ENCODE assay signal across 20 cellular contexts in genomic region chr9:79709945-79710674, GRCh38.
DNase-seq lines count a peak whose midpoint lies in the region; ATAC-seq, FAIRE-seq and TF ChIP-seq lines count a peak whose summit lies in the region.
"Had no signal": no experiment of that assay in that cellular context is flagged by ENCODE, and none has a peak within 500 bp of the region (broad histone marks: within the 10 kb centered on the region; RNA-seq: fewer than 3 reads in every experiment).

No MANE protein-coding gene starts in this region.

- no peak overlapping the region for H4K91ac ChIP-seq in H1 (replicated peaks; ENCODE audit: insufficient read length, low read length)

- 0 out of 2 replicates have a peak overlapping the region, but pooled peaks have one; percentile 33 for H3K18ac ChIP-seq in H1 (ENCODE audit: extremely low read depth, low read length)

- no peaks in the 10 kb centered on the region; the same call in 1 of the 2 replicates for H3K23me2 ChIP-seq in H1 (ENCODE audit: low read depth, low read length)

- no peak overlapping the region for H4K5ac ChIP-seq in H1 (ENCODE audit: insufficient read length, low read depth, low read length)

- no peaks in the 10 kb centered on the region for H3K27me3 ChIP-seq in HUES48 (ENCODE audit: control insufficient read depth, insufficient read depth, low read length)
- H3K27me3 ChIP-seq in H1 (replicated peaks in 1 of 4; ENCODE audit: control insufficient read depth in 3 of 4, extremely low read depth in 1 of 4, insufficient read depth in 3 of 4, low read length in 3 of 4), result no peaks in the 10 kb centered on the region
- H3K27me3 ChIP-seq in esophagus squamous epithelium, result no peaks in the 10 kb centered on the region
- H3K27me3 ChIP-seq: MG63, SJCRH30 had no signal

- no peak overlapping the region for H2BK20ac ChIP-seq in H1 (ENCODE audit: low read length)

- H4K8ac ChIP-seq in H1 (ENCODE audit: extremely low read depth, insufficient read depth, low read length), result no peak overlapping the region

- no peak overlapping the region for H2BK5ac ChIP-seq in H1 (ENCODE audit: low read depth, low read length)

- no peak overlapping the region for H2BK120ac ChIP-seq in H1 (replicated peaks; ENCODE audit: low read depth, low read length)

- H3K4me2 ChIP-seq in H1 (ENCODE audit: insufficient read depth in 1 of 2, low read depth in 2 of 2, low read length in 2 of 2), result no peak overlapping the region
- H3K4me2 ChIP-seq: PC-9 had no signal

- H3K4me3 ChIP-seq in HUES48 (ENCODE audit: low read depth, low read length) (0 out of 2 replicates have a peak overlapping the region, but pooled peaks have one; percentile 19), H1 (ENCODE audit: extremely low read depth in 1 of 4, insufficient read depth in 2 of 4, low read depth in 3 of 4, low read length in 4 of 4) (no peak overlapping the region; a peak in 1 of 8 replicates), esophagus squamous epithelium (no peak overlapping the region)
- H3K4me3 ChIP-seq: HAP-1, MG63, PC-9, SJCRH30 had no signal

- no peaks in the 10 kb centered on the region for H3K79me2 ChIP-seq in H1 (ENCODE audit: control insufficient read depth in 1 of 2, insufficient read depth in 2 of 2, low read length in 2 of 2)

- no peak for ATAC-seq in effector memory CD8-positive, alpha-beta T cell (replicated peaks)
- ATAC-seq: Right ventricle myocardium inferior had no signal

- DNase-seq in H1 (ENCODE audit: low read depth in 1 of 2, low spot score in 2 of 2) (no peak), nephron progenitor cell (no peak), esophagus squamous epithelium (lab: John Stamatoyannopoulos, UW) (no peak), mesenteric fat pad (ENCODE audit: low spot score) (no peak), HT-29 (ENCODE audit: low spot score) (no peak)
- no peak for DNase-seq in effector memory CD8-positive, alpha-beta T cell
- DNase-seq: C1 segment of cervical spinal cord; Caco-2; CD4-positive, alpha-beta memory T cell; IMR-90; KG1; MG63; NCI-H2029; NCI-H526 treated with DMSO at 0.1 percent for 48 hours; PC-9; SJCRH30 had no signal

- peaks cover 97% of the 10 kb centered on the region for H3K36me3 Mint-ChIP-seq in nephron progenitor cell (ENCODE audit: low read depth)
- peaks cover 31% of the 10 kb centered on the region for H3K36me3 Mint-ChIP-seq in effector memory CD8-positive, alpha-beta T cell (ENCODE audit: insufficient read depth)

- no peak overlapping the region for H3K23ac ChIP-seq in H1 (ENCODE audit: insufficient read length)

- H3K27me3 Mint-ChIP-seq in nephron progenitor cell (ENCODE audit: low read depth, poor library complexity), result no peaks in the 10 kb centered on the region
- H3K27me3 Mint-ChIP-seq in effector memory CD8-positive, alpha-beta T cell, result no peaks in the 10 kb centered on the region
- H3K27me3 Mint-ChIP-seq: CD4-positive, alpha-beta memory T cell had no signal

- no peak overlapping the region for H2BK15ac ChIP-seq in H1 (ENCODE audit: low read length)

- no peak overlapping the region for H3K56ac ChIP-seq in H1 (replicated peaks; ENCODE audit: insufficient read length, low read depth, low read length)

- H3K27ac ChIP-seq in HUES48 (ENCODE audit: low read depth, low read length), result peak overlapping the region; percentile 42
- H3K27ac ChIP-seq in H1 (ENCODE audit: low read depth, low read length), result no peak overlapping the region
- H3K27ac ChIP-seq in esophagus squamous epithelium, result no peak overlapping the region
- H3K27ac ChIP-seq: PC-9, SJCRH30 had no signal

- H3K9me3 Mint-ChIP-seq in nephron progenitor cell, result no peaks in the 10 kb centered on the region
- no peaks in the 10 kb centered on the region for H3K9me3 Mint-ChIP-seq in effector memory CD8-positive, alpha-beta T cell
- H3K9me3 Mint-ChIP-seq: CD4-positive, alpha-beta memory T cell had no signal

- no peak overlapping the region for H2AK5ac ChIP-seq in H1 (ENCODE audit: low read depth, low read length)

- no peak for FAIRE-seq in H1 (lab: Jason Lieb, UNC)
- FAIRE-seq: G401.6 had no signal

- H3K4me3 Mint-ChIP-seq in nephron progenitor cell, result peak overlapping the region; percentile 29
- no peak overlapping the region for H3K4me3 Mint-ChIP-seq in effector memory CD8-positive, alpha-beta T cell
- H3K4me3 Mint-ChIP-seq: CD4-positive, alpha-beta memory T cell had no signal

- no peaks in the 10 kb centered on the region for H3K79me1 ChIP-seq in H1 (ENCODE audit: low read depth, low read length)

- no peak overlapping the region; the same call in 1 of the 2 replicates for H2BK12ac ChIP-seq in H1 (ENCODE audit: low read depth, low read length)

- no peaks in the 10 kb centered on the region for H4K20me1 ChIP-seq in H1 (replicated peaks in 1 of 2; ENCODE audit: control insufficient read depth in 1 of 2, insufficient read depth in 2 of 2, low read length in 2 of 2)

- H3K36me3 ChIP-seq in HUES48 (ENCODE audit: control insufficient read depth, insufficient read depth, low read length) (peaks cover 70% of the 10 kb centered on the region), H1 (ENCODE audit: control insufficient read depth in 2 of 4, insufficient read depth in 4 of 4, low read length in 3 of 4) (peaks cover 4 to 36% (median 9%) of the 10 kb centered on the region in 4 experiments; a peak in 6 of 8 replicates), esophagus squamous epithelium (peaks cover 7 to 100% (median 10%) of the 10 kb centered on the region in 3 donors)
- H3K36me3 ChIP-seq: HAP-1, MG63 had no signal

- intact Hi-C loops in esophagus squamous epithelium (cut with DNase I), result no loop called here

- no peak for TF ChIP-seq POLR2A in H1 (IDR thresholded peaks at IDR 0.05; ENCODE audit: control extremely low read depth in 1 of 2, low read depth in 2 of 2, low read length in 2 of 2)
- no peak for TF ChIP-seq POLR2A in esophagus squamous epithelium (IDR thresholded peaks at IDR 0.05)

- H3K14ac ChIP-seq in H1 (ENCODE audit: insufficient read length), result no peak overlapping the region

- TF ChIP-seq CTCF in H1 (IDR thresholded peaks at IDR 0.05; ENCODE audit: control extremely low read depth in 1 of 3, insufficient read depth in 1 of 3, low read depth in 1 of 3, low read length in 3 of 3) (no peak), nephron progenitor cell (IDR thresholded peaks at IDR 0.05) (no peak), esophagus squamous epithelium (IDR thresholded peaks at IDR 0.05) (no peak)

- H3K4ac ChIP-seq in H1 (replicated peaks; ENCODE audit: insufficient read length, low read depth, low read length), result no peak overlapping the region

- WGBS in H1 (ENCODE audit: extremely low coverage in 1 of 2, insufficient coverage in 1 of 2, insufficient read length in 1 of 2, insufficient replicate concordance in 2 of 2, low coverage in 1 of 2, low lambda C conversion rate in 2 of 2, missing lambda C conversion rate in 1 of 2), 2 experiments, result 70% methylated on average over 6 of the region's 6 CpGs; no CpG with 5 or more reads in 1 of the 2 experiments
- 95 to 96% methylated on average over 6 of the region's 6 CpGs for WGBS in esophagus squamous epithelium, 2 donors

- no peak for TF ChIP-seq EP300 in H1 (IDR thresholded peaks at IDR 0.05; ENCODE audit: borderline replicate concordance in 1 of 2, low read depth in 2 of 2, low read length in 2 of 2)

- H3K9me3 ChIP-seq in HUES48 (ENCODE audit: control insufficient read depth, insufficient read depth, low read length) (no peaks in the 10 kb centered on the region), H1 (ENCODE audit: insufficient read depth in 2 of 2, low read depth in 1 of 2, low read length in 1 of 2) (no peaks in the 10 kb centered on the region), esophagus squamous epithelium (no peaks in the 10 kb centered on the region)
- H3K9me3 ChIP-seq: Caco-2, HAP-1, MG63, SJCRH30 had no signal

- no peak for TF ChIP-seq RAD21 in H1 (IDR thresholded peaks at IDR 0.05 in 1 of 2, conservative IDR thresholded peaks at IDR 0.05 in 1 of 2; ENCODE audit: low read depth in 2 of 2, low read length in 2 of 2)

- peaks cover 18% of the 10 kb centered on the region for H3K4me1 ChIP-seq in HUES48 (ENCODE audit: control insufficient read depth, insufficient read depth, low read length)
- H3K4me1 ChIP-seq in H1 (replicated peaks in 1 of 4; ENCODE audit: control insufficient read depth in 3 of 4, insufficient read depth in 4 of 4, low read length in 3 of 4), result peaks cover 2 to 4% (median 3%) of the 10 kb centered on the region in 4 experiments; a peak in 4 of 7 replicates
- H3K4me1 ChIP-seq in esophagus squamous epithelium, result no peaks in the 10 kb centered on the region
- H3K4me1 ChIP-seq: Caco-2, HAP-1, SJCRH30 had no signal

- POLR2A ChIA-PET in H1 (lab: Charles Lee; ENCODE audit: partially characterized antibody), result no interaction called here

- H2AFZ ChIP-seq in H1 (ENCODE audit: low read length), result no peak overlapping the region
- H2AFZ ChIP-seq: PC-9 had no signal

- peaks cover 19% of the 10 kb centered on the region for H3K4me1 Mint-ChIP-seq in nephron progenitor cell
- H3K4me1 Mint-ChIP-seq in effector memory CD8-positive, alpha-beta T cell (ENCODE audit: low read depth in 2 of 2), result peaks cover 7 to 10% of the 10 kb centered on the region in 2 donors

- H3K9ac ChIP-seq in HUES48 (ENCODE audit: low read depth, low read length) (no peak overlapping the region), H1 (replicated peaks in 1 of 4; ENCODE audit: extremely low read depth in 1 of 4, low read depth in 3 of 4, low read length in 3 of 4) (no peak overlapping the region)

- H3K27ac Mint-ChIP-seq in nephron progenitor cell, result peak overlapping the region; percentile 40
- H3K27ac Mint-ChIP-seq in effector memory CD8-positive, alpha-beta T cell, result peak overlapping the region in 1 of 2 donors; percentile 39

- CTCF ChIA-PET in H1 (lab: Charles Lee; ENCODE audit: partially characterized antibody), result interaction anchor here (0.6 to 1.5 kb wide), 2 partner anchors 16 to 106 kb away, joined by 3 read pairs; no protein-coding TSS in a partner anchor

TF ChIP-seq in H1, 55 proteins besides CTCF, POLR2A, EP300 and RAD21 (continues in another document):
- TF ChIP-seq JUND (IDR thresholded peaks at IDR 0.05; ENCODE audit: low read length) (no peak), GTF2F1 (IDR thresholded peaks at IDR 0.05; ENCODE audit: borderline replicate concordance, low read depth, low read length) (no peak), TAF7 (optimal IDR thresholded peaks at IDR 0.05; ENCODE audit: borderline replicate concordance, low read depth, low read length) (no peak), MAFK (IDR thresholded peaks at IDR 0.05; ENCODE audit: low read depth, low read length) (no peak), HDAC2 (IDR thresholded peaks at IDR 0.05; ENCODE audit: borderline replicate concordance in 1 of 2, low read depth in 2 of 2, low read length in 2 of 2) (no peak), RNF2 (IDR thresholded peaks at IDR 0.05; ENCODE audit: borderline replicate concordance, low read depth, low read length, missing control alignments, poor library complexity, severe bottlenecking) (no peak)
- TF ChIP-seq, protein P1, sequence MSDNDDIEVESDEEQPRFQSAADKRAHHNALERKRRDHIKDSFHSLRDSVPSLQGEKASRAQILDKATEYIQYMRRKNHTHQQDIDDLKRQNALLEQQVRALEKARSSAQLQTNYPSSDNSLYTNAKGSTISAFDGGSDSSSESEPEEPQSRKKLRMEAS (IDR thresholded peaks at IDR 0.05), result no peak
